15 cellular contexts compared by ENCODE assay signal in the genomic region with DNA sequence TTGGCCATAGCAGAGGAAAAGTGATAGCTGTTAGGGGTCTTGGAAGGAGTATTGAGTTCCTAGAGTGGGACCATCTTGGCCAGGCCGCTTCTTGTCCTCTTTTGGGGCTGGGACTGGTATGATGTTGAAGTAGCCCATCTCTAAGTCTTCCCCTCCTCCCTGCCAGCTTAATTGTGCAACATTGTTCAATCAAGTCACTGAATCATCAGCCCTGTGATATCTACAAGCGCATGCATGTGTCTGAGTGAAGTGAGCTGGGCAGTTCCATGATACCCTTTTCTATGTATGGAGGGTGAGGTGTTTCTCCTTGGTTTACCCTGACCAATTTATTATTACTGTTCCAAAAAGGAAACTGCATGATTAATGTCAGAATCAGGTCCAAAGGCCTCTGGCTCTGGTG.
DNase-seq lines count a peak whose midpoint lies in the region; ATAC-seq and TF ChIP-seq lines count a peak whose summit lies in the region.
"Had no signal": no experiment of that assay in that cellular context is flagged by ENCODE, and none has a peak within 500 bp of the region (broad histone marks: within the 10 kb centered on the region; RNA-seq: fewer than 3 reads in every experiment).

No MANE protein-coding gene starts in this region.

- peaks cover 19% of the 10 kb centered on the region for H3K36me3 ChIP-seq in RWPE2 (ENCODE audit: low read depth)
- H3K36me3 ChIP-seq: esophagus squamous epithelium had no signal

- H3K4me1 Mint-ChIP-seq in osteocyte (ENCODE audit: unreplicated experiment), result peaks cover 48% of the 10 kb centered on the region
- H3K4me1 Mint-ChIP-seq in activated CD8-positive, alpha-beta T cell treated with anti-CD3 and anti-CD28 coated beads, Interleukin-2, amount 10 ng/mL, durations not matched to agents 7 days and 5 days (ENCODE audit: low read depth), result no peaks in the 10 kb centered on the region

- H3K27ac Mint-ChIP-seq in osteocyte (ENCODE audit: unreplicated experiment), result peak overlapping the region; percentile 70
- no peak overlapping the region for H3K27ac Mint-ChIP-seq in activated CD8-positive, alpha-beta T cell treated with anti-CD3 and anti-CD28 coated beads, Interleukin-2, amount 10 ng/mL, durations not matched to agents 7 days and 5 days
- H3K27ac Mint-ChIP-seq: activated naive CD4-positive, alpha-beta T cell treated with anti-CD3 and anti-CD28 coated beads, Interleukin-2, amount 50 U/mL, for 72 hours had no signal

- H3K27me3 Mint-ChIP-seq in osteocyte (ENCODE audit: unreplicated experiment), result no peaks in the 10 kb centered on the region
- H3K27me3 Mint-ChIP-seq in activated CD8-positive, alpha-beta T cell treated with anti-CD3 and anti-CD28 coated beads, Interleukin-2, amount 10 ng/mL, durations not matched to agents 7 days and 5 days (ENCODE audit: low read depth), result peaks cover 4% of the 10 kb centered on the region
- H3K27me3 Mint-ChIP-seq: activated B cell treated with CpG ODN at 0.5 μM for 24 hours had no signal

- no peaks in the 10 kb centered on the region for H3K36me3 Mint-ChIP-seq in osteocyte (ENCODE audit: unreplicated experiment)
- no peaks in the 10 kb centered on the region for H3K36me3 Mint-ChIP-seq in activated CD8-positive, alpha-beta T cell treated with anti-CD3 and anti-CD28 coated beads, Interleukin-2, amount 10 ng/mL, durations not matched to agents 7 days and 5 days (ENCODE audit: low read depth)

- H3K4me1 ChIP-seq in RWPE2 (ENCODE audit: insufficient read depth, poor library complexity, severe bottlenecking), result peaks cover 35% of the 10 kb centered on the region

- H3K9me3 ChIP-seq in RWPE2 (ENCODE audit: severe bottlenecking), result no peaks in the 10 kb centered on the region
- H3K9me3 ChIP-seq: esophagus squamous epithelium had no signal

- no peaks in the 10 kb centered on the region for H3K9me3 Mint-ChIP-seq in osteocyte (ENCODE audit: unreplicated experiment)
- H3K9me3 Mint-ChIP-seq in activated CD8-positive, alpha-beta T cell treated with anti-CD3 and anti-CD28 coated beads, Interleukin-2, amount 10 ng/mL, durations not matched to agents 7 days and 5 days (ENCODE audit: insufficient read depth), result no peaks in the 10 kb centered on the region
- H3K9me3 Mint-ChIP-seq: activated B cell treated with CpG ODN at 0.5 μM for 24 hours; activated naive CD4-positive, alpha-beta T cell treated with anti-CD3 and anti-CD28 coated beads, Interleukin-2, amount 50 U/mL, for 72 hours had no signal

- POLR2A ChIA-PET in activated CD8-positive, alpha-beta T cell treated with anti-CD3 and anti-CD28 coated beads, Interleukin-2, amount 10 ng/mL, durations not matched to agents 7 days and 5 days (lab: Charles Lee), result no interaction called here

- peak; percentile 58 for ATAC-seq in RWPE2 (ENCODE audit: low read depth)
- ATAC-seq in GM18498 (IDR thresholded peaks at IDR 0.05; ENCODE audit: unreplicated experiment), result no peak
- no peak for ATAC-seq in activated CD8-positive, alpha-beta T cell treated with anti-CD3 and anti-CD28 coated beads, Interleukin-2, amount 10 ng/mL, durations not matched to agents 7 days and 5 days
- ATAC-seq: activated naive CD4-positive, alpha-beta T cell treated with anti-CD3 and anti-CD28 coated beads, Interleukin-2, amount 50 U/mL, for 72 hours had no signal

- no peak overlapping the region for H3K4me3 ChIP-seq in RWPE2 (ENCODE audit: severe bottlenecking)
- H3K4me3 ChIP-seq: esophagus squamous epithelium had no signal

- CTCF ChIA-PET in activated CD8-positive, alpha-beta T cell treated with anti-CD3 and anti-CD28 coated beads, Interleukin-2, amount 10 ng/mL, durations not matched to agents 7 days and 5 days (lab: Charles Lee), result no interaction called here

- DNase-seq in HCEC 1CT (peak; percentile 58), RWPE2 (ENCODE audit: low spot score) (no peak), fibroblast of peridontal ligament (ENCODE audit: extremely low read depth) (peak; percentile 84), osteocyte (ENCODE audit: extremely low spot score, unreplicated experiment) (peak; percentile 15), activated gamma-delta T cell (lab: John Stamatoyannopoulos, UW) (no peak), NCI-H524 treated with DMSO at 0.1 percent for 48 hours (lab: John Stamatoyannopoulos, UW) (no peak)
- no peak for DNase-seq in activated CD8-positive, alpha-beta T cell treated with anti-CD3 and anti-CD28 coated beads, Interleukin-2, amount 10 ng/mL, durations not matched to agents 7 days and 5 days
- DNase-seq: activated B cell treated with CpG ODN at 0.5 μM for 24 hours; activated CD8-positive, alpha-beta memory T cell treated with anti-CD3 and anti-CD28 coated beads, Interleukin-2, amount 50 U/mL, for 4 hours; esophagus squamous epithelium; GOT3; stimulated activated CD4-positive, alpha-beta T cell treated with anti-CD3 and anti-CD28 coated beads, Interleukin-2, amount 100 ng/mL, for 48 hours had no signal

- H3K27me3 ChIP-seq in RWPE2 (ENCODE audit: insufficient read depth, poor library complexity, severe bottlenecking), result no peaks in the 10 kb centered on the region
- H3K27me3 ChIP-seq: esophagus squamous epithelium had no signal

- TF ChIP-seq CTCF in RWPE2 (IDR thresholded peaks at IDR 0.05; ENCODE audit: poor library complexity, severe bottlenecking) (no peak), osteocyte (IDR thresholded peaks at IDR 0.05) (no peak)

- no peak overlapping the region for H3K4me3 Mint-ChIP-seq in osteocyte (ENCODE audit: unreplicated experiment)
- no peak overlapping the region for H3K4me3 Mint-ChIP-seq in activated CD8-positive, alpha-beta T cell treated with anti-CD3 and anti-CD28 coated beads, Interleukin-2, amount 10 ng/mL, durations not matched to agents 7 days and 5 days
- H3K4me3 Mint-ChIP-seq: activated B cell treated with CpG ODN at 0.5 μM for 24 hours had no signal

- peak overlapping the region; percentile 17 for H3K27ac ChIP-seq in RWPE2 (ENCODE audit: poor library complexity, severe bottlenecking)
- H3K27ac ChIP-seq: HL-60 had no signal

Comparison
In these comparisons a context has a peak if more than half of its experiments do, and no peak if none do; other contexts are left out.
1. DNase-seq: peak in HCEC 1CT (single experiment), fibroblast of peridontal ligament (single experiment) and osteocyte (single experiment); none in RWPE2 (single experiment), activated gamma-delta T cell (single experiment), NCI-H524 treated with DMSO at 0.1 percent for 48 hours (single experiment) and activated CD8-positive, alpha-beta T cell treated with anti-CD3 and anti-CD28 coated beads, Interleukin-2, amount 10 ng/mL, durations not matched to agents 7 days and 5 days (single experiment).